17 cellular contexts compared by ENCODE assay signal in the genomic region with DNA sequence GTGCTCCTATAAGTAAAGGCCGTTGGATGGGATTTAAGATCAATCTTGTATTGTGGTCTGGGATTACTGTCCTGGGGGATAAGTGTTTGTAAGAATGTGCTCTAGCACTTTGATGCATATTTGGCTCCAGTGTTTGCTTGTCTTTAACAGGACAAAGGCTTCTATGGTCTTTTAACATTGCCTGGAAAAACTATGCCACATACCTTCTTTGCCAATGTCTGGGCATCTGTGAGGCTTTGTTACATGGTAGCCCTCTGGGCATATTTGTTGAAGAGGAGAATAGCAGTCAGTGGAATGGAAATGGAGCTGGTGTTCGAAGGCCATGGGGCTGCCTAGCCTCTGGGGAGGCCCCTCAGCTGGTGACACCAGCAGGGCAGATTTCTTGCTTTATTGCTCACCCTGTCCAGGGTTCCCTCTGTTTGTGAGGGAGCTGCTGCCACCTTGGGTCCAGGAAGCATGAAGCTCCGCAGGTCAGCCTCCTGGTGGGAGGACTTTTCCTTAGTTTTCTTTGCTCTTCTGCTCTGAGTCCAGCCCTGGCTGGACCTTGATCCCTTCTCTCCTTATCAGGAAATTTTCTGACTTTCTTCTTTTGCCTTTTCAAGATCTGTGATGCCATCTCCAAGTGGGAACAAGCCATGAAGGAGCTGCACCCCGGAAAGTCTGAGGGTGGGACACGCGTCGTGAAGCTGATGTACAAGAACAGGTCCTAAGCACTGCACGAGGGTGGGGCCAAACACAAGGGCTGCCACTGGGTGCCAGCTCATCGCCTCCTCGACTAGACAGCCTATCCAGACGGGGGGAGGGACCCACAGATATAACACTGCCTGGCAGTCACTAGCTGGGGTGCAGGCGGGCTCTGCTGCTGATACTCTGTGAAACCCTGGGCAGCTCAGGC. TPM values are rescaled to one million over a fixed set of nuclear protein-coding genes. Genes with fewer than 3 reads are reported as not detected.
DNase-seq lines count a peak whose midpoint lies in the region; ATAC-seq and TF ChIP-seq lines count a peak whose summit lies in the region.
"Had no signal": no experiment of that assay in that cellular context is flagged by ENCODE, and none has a peak within 500 bp of the region (broad histone marks: within the 10 kb centered on the region; RNA-seq: fewer than 3 reads in every experiment).

No MANE protein-coding gene starts in this region.

- DNase-seq in Caco-2 (peak; percentile 52 to 66), RWPE2 (ENCODE audit: low spot score) (peak; percentile 65), endodermal cell (peak; percentile 35), mucosa of gallbladder (ENCODE audit: low spot score) (peak; percentile 63), MCF 10A (ENCODE audit: unreplicated experiment) (no peak), nephron progenitor cell (no peak), SKM-1 treated with dmso at 0.1 percent for 144 hours (lab: John Stamatoyannopoulos, UW; ENCODE audit: unreplicated experiment) (no peak)
- DNase-seq: ACHN; CD4-positive, alpha-beta T cell; DMS79 treated with DMSO at 0.1 percent for 48 hours; GDM1; KG1; NCI-H1092; NCI-H1694; NCI-H446 had no signal

- CTCF ChIA-PET in Caco-2 (lab: Charles Lee): interaction anchor here (0.6 to 3.4 kb wide), 12 partner anchors 9 to 186 kb away, joined by 3 to 36 read pairs (median 6); partner anchors contain the start of genes PIGH, RDH11 and VTI1B
- CTCF ChIA-PET in MCF 10A (lab: Yijun Ruan, JAX): interaction anchor here (0.6 to 10.6 kb wide), 14 partner anchors 9 to 1966 kb away, joined by 3 to 132 read pairs (median 3); partner anchors contain the start of genes PIGH and RDH12

- ATAC-seq in RWPE2 (ENCODE audit: low read depth): no peak
- ATAC-seq: GM23338 had no signal

- H3K27ac Mint-ChIP-seq in Caco-2 (ENCODE audit: unreplicated experiment) (peak overlapping the region; percentile 13), endodermal cell (no peak overlapping the region), MCF 10A (ENCODE audit: low read depth, unreplicated experiment) (no peak overlapping the region), nephron progenitor cell (no peak overlapping the region)
- H3K27ac Mint-ChIP-seq: B cell; CD4-positive, alpha-beta T cell; GM23338 had no signal

- intact Hi-C loops in Caco-2 (cut with micrococcal nuclease; ENCODE audit: unreplicated experiment): loop anchor here (1.0 to 5.0 kb wide), 2 partner anchors 54 to 187 kb away; no protein-coding TSS in a partner anchor
- intact Hi-C loops in MCF 10A (cut with micrococcal nuclease): no loop called here

- no peak overlapping the region for H3K4me3 Mint-ChIP-seq in Caco-2 (ENCODE audit: unreplicated experiment)
- H3K4me3 Mint-ChIP-seq in endodermal cell: no peak overlapping the region
- no peak overlapping the region for H3K4me3 Mint-ChIP-seq in MCF 10A (ENCODE audit: unreplicated experiment)
- no peak overlapping the region for H3K4me3 Mint-ChIP-seq in nephron progenitor cell
- H3K4me3 Mint-ChIP-seq: B cell; CD4-positive, alpha-beta T cell; GM23338 had no signal

- no peaks in the 10 kb centered on the region for H3K9me3 ChIP-seq in Caco-2
- no peaks in the 10 kb centered on the region for H3K9me3 ChIP-seq in RWPE2 (ENCODE audit: severe bottlenecking)
- H3K9me3 ChIP-seq in endodermal cell (ENCODE audit: control insufficient read depth, low read length): no peaks in the 10 kb centered on the region

- WGBS in endodermal cell (ENCODE audit: insufficient coverage in 1 of 2, insufficient read length in 1 of 2), 2 experiments: 92 to 97% methylated on average over 8 to 12 of the region's 12 CpGs

- H3K36me3 Mint-ChIP-seq in Caco-2 (ENCODE audit: insufficient read depth, unreplicated experiment) (peaks cover 13% of the 10 kb centered on the region), endodermal cell (ENCODE audit: low read depth) (peaks cover 37% of the 10 kb centered on the region), MCF 10A (ENCODE audit: insufficient read depth, unreplicated experiment) (no peaks in the 10 kb centered on the region), nephron progenitor cell (ENCODE audit: low read depth) (peaks cover 26% of the 10 kb centered on the region)

- BruUV-seq in Caco-2 (replicated peaks; lab: Mats Ljungman, UMichigan) (no TSS peak), MCF 10A (replicated peaks; lab: Mats Ljungman, UMichigan) (no TSS peak)

- TF ChIP-seq CTCF in Caco-2 (IDR thresholded peaks at IDR 0.05; ENCODE audit: insufficient read depth in 1 of 2, low read depth in 1 of 2, low read length in 1 of 2, severe bottlenecking in 1 of 2, unreplicated experiment in 1 of 2) (peak in 1 of 2 experiments; percentile 57), RWPE2 (IDR thresholded peaks at IDR 0.05; ENCODE audit: poor library complexity, severe bottlenecking) (no peak), endodermal cell (conservative IDR thresholded peaks at IDR 0.05) (peak; percentile 28), MCF 10A (IDR thresholded peaks at IDR 0.05; ENCODE audit: unreplicated experiment) (no peak), nephron progenitor cell (IDR thresholded peaks at IDR 0.05) (no peak)

- peaks cover 2% of the 10 kb centered on the region for H3K36me3 ChIP-seq in Caco-2 (ENCODE audit: control insufficient read depth, insufficient read depth, low read length)
- no peaks in the 10 kb centered on the region; the same call in 1 of the 2 replicates for H3K36me3 ChIP-seq in RWPE2 (ENCODE audit: low read depth)
- H3K36me3 ChIP-seq in endodermal cell (ENCODE audit: control insufficient read depth, insufficient read depth, low read length): peaks cover 13% of the 10 kb centered on the region

- no peaks in the 10 kb centered on the region for H3K27me3 ChIP-seq in Caco-2 (replicated peaks; ENCODE audit: control insufficient read depth, insufficient read depth, low read length)
- H3K27me3 ChIP-seq in RWPE2 (ENCODE audit: insufficient read depth, poor library complexity, severe bottlenecking): no peaks in the 10 kb centered on the region
- H3K27me3 ChIP-seq in endodermal cell (ENCODE audit: control insufficient read depth, insufficient read depth, low read length, poor library complexity, severe bottlenecking): no peaks in the 10 kb centered on the region

- H3K4me1 Mint-ChIP-seq in Caco-2 (ENCODE audit: low read depth, unreplicated experiment) (no peaks in the 10 kb centered on the region), endodermal cell (no peaks in the 10 kb centered on the region), MCF 10A (ENCODE audit: insufficient read depth, unreplicated experiment) (no peaks in the 10 kb centered on the region), nephron progenitor cell (no peaks in the 10 kb centered on the region)
- H3K4me1 Mint-ChIP-seq: B cell, GM23338 had no signal

- no peak overlapping the region for H3K9ac ChIP-seq in endodermal cell (ENCODE audit: extremely low read depth, low read length, poor library complexity, severe bottlenecking)

- peaks cover 13% of the 10 kb centered on the region for H3K4me1 ChIP-seq in Caco-2
- no peaks in the 10 kb centered on the region for H3K4me1 ChIP-seq in RWPE2 (ENCODE audit: insufficient read depth, poor library complexity, severe bottlenecking)
- H3K4me1 ChIP-seq in endodermal cell (ENCODE audit: control insufficient read depth, insufficient read depth, low read length): no peaks in the 10 kb centered on the region

- H3K27ac ChIP-seq in RWPE2 (ENCODE audit: poor library complexity, severe bottlenecking): no peak overlapping the region
- no peak overlapping the region for H3K27ac ChIP-seq in endodermal cell (ENCODE audit: low read depth, low read length)

- POLR2A ChIA-PET in Caco-2 (lab: Charles Lee): interaction anchor here (0.7 kb wide), 1 partner anchor 38 kb away, joined by 3 read pairs; no protein-coding TSS in a partner anchor
- POLR2A ChIA-PET in MCF 10A (lab: Yijun Ruan, JAX): interaction anchor here (1.4 kb wide), 1 partner anchor 19 kb away, joined by 3 read pairs; no protein-coding TSS in a partner anchor

- H3K4me3 ChIP-seq in Caco-2 (ENCODE audit: low read depth, low read length) (no peak overlapping the region), RWPE2 (ENCODE audit: severe bottlenecking) (no peak overlapping the region), endodermal cell (ENCODE audit: low read length) (no peak overlapping the region)
- H3K4me3 ChIP-seq: GM23338 had no signal

- H3K9me3 Mint-ChIP-seq in Caco-2 (ENCODE audit: unreplicated experiment) (no peaks in the 10 kb centered on the region), endodermal cell (no peaks in the 10 kb centered on the region), MCF 10A (ENCODE audit: unreplicated experiment) (no peaks in the 10 kb centered on the region), nephron progenitor cell (no peaks in the 10 kb centered on the region)
- H3K9me3 Mint-ChIP-seq: CD4-positive, alpha-beta T cell; GM23338 had no signal

- H3K27me3 Mint-ChIP-seq in Caco-2 (ENCODE audit: insufficient read depth, unreplicated experiment) (no peaks in the 10 kb centered on the region), endodermal cell (ENCODE audit: insufficient read depth) (no peaks in the 10 kb centered on the region), MCF 10A (ENCODE audit: insufficient read depth, unreplicated experiment) (no peaks in the 10 kb centered on the region), nephron progenitor cell (ENCODE audit: low read depth, poor library complexity) (no peaks in the 10 kb centered on the region)
- H3K27me3 Mint-ChIP-seq: B cell; CD4-positive, alpha-beta T cell had no signal

RNA-seq across cellular contexts. Expression of gene PIGH, which starts 19.5 kb away (rescaled TPM):
- total RNA-seq in Caco-2 (2022): 16.9 and 20.4 TPM in 2 replicates
- total RNA-seq in endodermal cell: 1 to 10 TPM; 4.5 to 7.5 TPM
- polyA plus RNA-seq in endodermal cell (2013, experiment 1 of 2): 20.4 TPM
- 17.6 TPM for polyA plus RNA-seq in endodermal cell (2013, experiment 2 of 2)
- 41.5 TPM for total RNA-seq in mucosa of gallbladder
- 13.8 and 18.9 TPM in 2 replicates for total RNA-seq in MCF 10A (2022)

RNA-seq across cellular contexts. Expression of gene ARG2, which starts 39.1 kb away (rescaled TPM):
- 22.6 and 22.8 TPM in 2 replicates for total RNA-seq in Caco-2 (2022)
- total RNA-seq in endodermal cell: 10 to 100 TPM; 19.4 to 25.4 TPM
- 17.2 TPM for polyA plus RNA-seq in endodermal cell (2013, experiment 1 of 2)
- 16.2 TPM for polyA plus RNA-seq in endodermal cell (2013, experiment 2 of 2)
- 9.5 TPM for total RNA-seq in mucosa of gallbladder
- 11.7 and 17.6 TPM in 2 replicates for total RNA-seq in MCF 10A (2022)

RNA-seq across cellular contexts. Expression of gene PLEKHH1, which starts 47.5 kb away (rescaled TPM):
- total RNA-seq in Caco-2 (2022) (32.4 and 41.2 TPM in 2 replicates), endodermal cell (10 to 100 TPM; 59.9 to 61.1 TPM), mucosa of gallbladder (35.6 TPM), MCF 10A (2022) (5.8 and 6.0 TPM in 2 replicates)
- polyA plus RNA-seq in endodermal cell (2013, experiment 1 of 2): 13.3 TPM
- 12.7 TPM for polyA plus RNA-seq in endodermal cell (2013, experiment 2 of 2)

Comparison
In these comparisons a context has a peak if more than half of its experiments do, and no peak if none do; other contexts are left out.
1. DNase-seq: peak in Caco-2 (2 of 2), RWPE2 (single experiment), endodermal cell (single experiment) and mucosa of gallbladder (single experiment); none in MCF 10A (single experiment), nephron progenitor cell (single experiment) and SKM-1 treated with dmso at 0.1 percent for 144 hours (single experiment).